Comparison of ENCODE assay signal across 2 cellular contexts in the genomic region with DNA sequence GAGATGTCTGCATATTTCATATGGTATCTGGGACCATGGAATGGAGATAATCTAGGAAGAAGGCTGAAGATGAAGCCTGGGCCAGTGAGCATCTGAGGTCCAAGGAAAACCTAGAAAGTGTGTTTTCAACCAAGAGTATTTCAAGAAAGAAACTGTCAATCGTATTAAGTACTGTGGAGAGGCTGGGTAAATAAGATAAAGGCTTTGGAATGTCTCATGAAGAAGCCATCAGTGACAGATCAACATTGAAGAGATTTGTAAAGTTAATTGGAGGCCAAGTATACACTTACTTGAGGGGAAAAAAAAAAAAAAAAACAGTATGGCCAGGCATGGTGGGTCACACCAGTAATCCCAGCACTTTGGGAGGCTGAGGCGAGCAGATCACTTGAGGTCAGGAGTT.
A peak's percentile ranks its signal among the peaks of the same experiment; 100 is the strongest.
TF ChIP-seq lines count a peak whose summit lies in the region.

No MANE protein-coding gene starts in this region.

TF ChIP-seq in GM23338, 12 proteins besides CTCF, POLR2A, EP300 and RAD21 (continued from another document):
- TF ChIP-seq, protein P1, sequence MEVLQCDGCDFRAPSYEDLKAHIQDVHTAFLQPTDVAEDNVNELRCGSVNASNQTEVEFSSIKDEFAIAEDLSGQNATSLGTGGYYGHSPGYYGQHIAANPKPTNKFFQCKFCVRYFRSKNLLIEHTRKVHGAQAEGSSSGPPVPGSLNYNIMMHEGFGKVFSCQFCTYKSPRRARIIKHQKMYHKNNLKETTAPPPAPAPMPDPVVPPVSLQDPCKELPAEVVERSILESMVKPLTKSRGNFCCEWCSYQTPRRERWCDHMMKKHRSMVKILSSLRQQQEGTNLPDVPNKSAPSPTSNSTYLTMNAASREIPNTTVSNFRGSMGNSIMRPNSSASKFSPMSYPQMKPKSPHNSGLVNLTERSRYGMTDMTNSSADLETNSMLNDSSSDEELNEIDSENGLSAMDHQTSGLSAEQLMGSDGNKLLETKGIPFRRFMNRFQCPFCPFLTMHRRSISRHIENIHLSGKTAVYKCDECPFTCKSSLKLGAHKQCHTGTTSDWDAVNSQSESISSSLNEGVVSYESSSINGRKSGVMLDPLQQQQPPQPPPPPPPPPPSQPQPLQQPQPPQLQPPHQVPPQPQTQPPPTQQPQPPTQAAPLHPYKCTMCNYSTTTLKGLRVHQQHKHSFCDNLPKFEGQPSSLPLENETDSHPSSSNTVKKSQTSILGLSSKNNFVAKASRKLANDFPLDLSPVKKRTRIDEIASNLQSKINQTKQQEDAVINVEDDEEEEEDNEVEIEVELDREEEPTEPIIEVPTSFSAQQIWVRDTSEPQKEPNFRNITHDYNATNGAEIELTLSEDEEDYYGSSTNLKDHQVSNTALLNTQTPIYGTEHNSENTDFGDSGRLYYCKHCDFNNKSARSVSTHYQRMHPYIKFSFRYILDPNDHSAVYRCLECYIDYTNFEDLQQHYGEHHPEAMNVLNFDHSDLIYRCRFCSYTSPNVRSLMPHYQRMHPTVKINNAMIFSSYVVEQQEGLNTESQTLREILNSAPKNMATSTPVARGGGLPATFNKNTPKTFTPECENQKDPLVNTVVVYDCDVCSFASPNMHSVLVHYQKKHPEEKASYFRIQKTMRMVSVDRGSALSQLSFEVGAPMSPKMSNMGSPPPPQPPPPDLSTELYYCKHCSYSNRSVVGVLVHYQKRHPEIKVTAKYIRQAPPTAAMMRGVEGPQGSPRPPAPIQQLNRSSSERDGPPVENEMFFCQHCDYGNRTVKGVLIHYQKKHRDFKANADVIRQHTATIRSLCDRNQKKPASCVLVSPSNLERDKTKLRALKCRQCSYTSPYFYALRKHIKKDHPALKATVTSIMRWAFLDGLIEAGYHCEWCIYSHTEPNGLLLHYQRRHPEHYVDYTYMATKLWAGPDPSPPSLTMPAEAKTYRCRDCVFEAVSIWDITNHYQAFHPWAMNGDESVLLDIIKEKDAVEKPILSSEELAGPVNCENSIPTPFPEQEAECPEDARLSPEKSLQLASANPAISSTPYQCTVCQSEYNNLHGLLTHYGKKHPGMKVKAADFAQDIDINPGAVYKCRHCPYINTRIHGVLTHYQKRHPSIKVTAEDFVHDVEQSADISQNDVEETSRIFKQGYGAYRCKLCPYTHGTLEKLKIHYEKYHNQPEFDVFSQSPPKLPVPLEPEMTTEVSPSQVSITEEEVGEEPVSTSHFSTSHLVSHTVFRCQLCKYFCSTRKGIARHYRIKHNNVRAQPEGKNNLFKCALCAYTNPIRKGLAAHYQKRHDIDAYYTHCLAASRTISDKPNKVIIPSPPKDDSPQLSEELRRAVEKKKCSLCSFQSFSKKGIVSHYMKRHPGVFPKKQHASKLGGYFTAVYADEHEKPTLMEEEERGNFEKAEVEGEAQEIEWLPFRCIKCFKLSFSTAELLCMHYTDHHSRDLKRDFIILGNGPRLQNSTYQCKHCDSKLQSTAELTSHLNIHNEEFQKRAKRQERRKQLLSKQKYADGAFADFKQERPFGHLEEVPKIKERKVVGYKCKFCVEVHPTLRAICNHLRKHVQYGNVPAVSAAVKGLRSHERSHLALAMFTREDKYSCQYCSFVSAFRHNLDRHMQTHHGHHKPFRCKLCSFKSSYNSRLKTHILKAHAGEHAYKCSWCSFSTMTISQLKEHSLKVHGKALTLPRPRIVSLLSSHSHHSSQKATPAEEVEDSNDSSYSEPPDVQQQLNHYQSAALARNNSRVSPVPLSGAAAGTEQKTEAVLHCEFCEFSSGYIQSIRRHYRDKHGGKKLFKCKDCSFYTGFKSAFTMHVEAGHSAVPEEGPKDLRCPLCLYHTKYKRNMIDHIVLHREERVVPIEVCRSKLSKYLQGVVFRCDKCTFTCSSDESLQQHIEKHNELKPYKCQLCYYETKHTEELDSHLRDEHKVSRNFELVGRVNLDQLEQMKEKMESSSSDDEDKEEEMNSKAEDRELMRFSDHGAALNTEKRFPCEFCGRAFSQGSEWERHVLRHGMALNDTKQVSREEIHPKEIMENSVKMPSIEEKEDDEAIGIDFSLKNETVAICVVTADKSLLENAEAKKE (CRISPR knock-in tag; IDR thresholded peaks at IDR 0.05), result no peak
- TF ChIP-seq STAT1 (IDR thresholded peaks at IDR 0.05; ENCODE audit: unreplicated experiment) (no peak), EZH2 (IDR thresholded peaks at IDR 0.05; ENCODE audit: low read depth, unreplicated experiment) (no peak), NANOG (IDR thresholded peaks at IDR 0.05; ENCODE audit: borderline replicate concordance) (no peak), JUNB (IDR thresholded peaks at IDR 0.05; ENCODE audit: unreplicated experiment) (no peak), ZNF114 (CRISPR knock-in tag; IDR thresholded peaks at IDR 0.05) (no peak), ZNF331 (CRISPR knock-in tag; IDR thresholded peaks at IDR 0.05; ENCODE audit: low read depth) (no peak), POLR2AphosphoS5 (IDR thresholded peaks at IDR 0.05; ENCODE audit: low read depth) (no peak)
- TF ChIP-seq, protein P2, sequence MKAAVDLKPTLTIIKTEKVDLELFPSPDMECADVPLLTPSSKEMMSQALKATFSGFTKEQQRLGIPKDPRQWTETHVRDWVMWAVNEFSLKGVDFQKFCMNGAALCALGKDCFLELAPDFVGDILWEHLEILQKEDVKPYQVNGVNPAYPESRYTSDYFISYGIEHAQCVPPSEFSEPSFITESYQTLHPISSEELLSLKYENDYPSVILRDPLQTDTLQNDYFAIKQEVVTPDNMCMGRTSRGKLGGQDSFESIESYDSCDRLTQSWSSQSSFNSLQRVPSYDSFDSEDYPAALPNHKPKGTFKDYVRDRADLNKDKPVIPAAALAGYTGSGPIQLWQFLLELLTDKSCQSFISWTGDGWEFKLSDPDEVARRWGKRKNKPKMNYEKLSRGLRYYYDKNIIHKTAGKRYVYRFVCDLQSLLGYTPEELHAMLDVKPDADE (IDR thresholded peaks at IDR 0.05), result no peak
- TF ChIP-seq, protein P3, sequence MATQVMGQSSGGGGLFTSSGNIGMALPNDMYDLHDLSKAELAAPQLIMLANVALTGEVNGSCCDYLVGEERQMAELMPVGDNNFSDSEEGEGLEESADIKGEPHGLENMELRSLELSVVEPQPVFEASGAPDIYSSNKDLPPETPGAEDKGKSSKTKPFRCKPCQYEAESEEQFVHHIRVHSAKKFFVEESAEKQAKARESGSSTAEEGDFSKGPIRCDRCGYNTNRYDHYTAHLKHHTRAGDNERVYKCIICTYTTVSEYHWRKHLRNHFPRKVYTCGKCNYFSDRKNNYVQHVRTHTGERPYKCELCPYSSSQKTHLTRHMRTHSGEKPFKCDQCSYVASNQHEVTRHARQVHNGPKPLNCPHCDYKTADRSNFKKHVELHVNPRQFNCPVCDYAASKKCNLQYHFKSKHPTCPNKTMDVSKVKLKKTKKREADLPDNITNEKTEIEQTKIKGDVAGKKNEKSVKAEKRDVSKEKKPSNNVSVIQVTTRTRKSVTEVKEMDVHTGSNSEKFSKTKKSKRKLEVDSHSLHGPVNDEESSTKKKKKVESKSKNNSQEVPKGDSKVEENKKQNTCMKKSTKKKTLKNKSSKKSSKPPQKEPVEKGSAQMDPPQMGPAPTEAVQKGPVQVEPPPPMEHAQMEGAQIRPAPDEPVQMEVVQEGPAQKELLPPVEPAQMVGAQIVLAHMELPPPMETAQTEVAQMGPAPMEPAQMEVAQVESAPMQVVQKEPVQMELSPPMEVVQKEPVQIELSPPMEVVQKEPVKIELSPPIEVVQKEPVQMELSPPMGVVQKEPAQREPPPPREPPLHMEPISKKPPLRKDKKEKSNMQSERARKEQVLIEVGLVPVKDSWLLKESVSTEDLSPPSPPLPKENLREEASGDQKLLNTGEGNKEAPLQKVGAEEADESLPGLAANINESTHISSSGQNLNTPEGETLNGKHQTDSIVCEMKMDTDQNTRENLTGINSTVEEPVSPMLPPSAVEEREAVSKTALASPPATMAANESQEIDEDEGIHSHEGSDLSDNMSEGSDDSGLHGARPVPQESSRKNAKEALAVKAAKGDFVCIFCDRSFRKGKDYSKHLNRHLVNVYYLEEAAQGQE (IDR thresholded peaks at IDR 0.05; ENCODE audit: unreplicated experiment), result no peak

TF ChIP-seq in K562, 482 proteins besides CTCF, POLR2A, EP300 and RAD21 (continued from another document and continues in another):
- TF ChIP-seq SREBF1 (IDR thresholded peaks at IDR 0.05; ENCODE audit: borderline replicate concordance, low read depth, low read length) (no peak), MEF2D (tag; conservative IDR thresholded peaks at IDR 0.05; ENCODE audit: low read depth) (no peak), RCOR1 (IDR thresholded peaks at IDR 0.05; ENCODE audit: borderline replicate concordance in 1 of 2, low read depth in 2 of 2, low read length in 2 of 2) (peak in 1 of 2 experiments; percentile 62; a peak in 1 of 4 replicates), ZNF121 (CRISPR knock-in tag; conservative IDR thresholded peaks at IDR 0.05) (no peak), KLF6 (CRISPR knock-in tag; IDR thresholded peaks at IDR 0.05; ENCODE audit: borderline replicate concordance) (no peak), ARID1B (IDR thresholded peaks at IDR 0.05) (peak; percentile 66; the same call in 1 of the 2 replicates), CBFA2T3 (IDR thresholded peaks at IDR 0.05) (peak; percentile 54), FOXA3 (CRISPR knock-in tag; conservative IDR thresholded peaks at IDR 0.05 in 1 of 2, IDR thresholded peaks at IDR 0.05 in 1 of 2) (peak; percentile 96), NCOA2 (IDR thresholded peaks at IDR 0.05; ENCODE audit: partially characterized antibody in 2 of 2) (no peak), MTA2 (IDR thresholded peaks at IDR 0.05; ENCODE audit: low read depth) (peak; percentile 19; the same call in 1 of the 2 replicates), CREBBP (IDR thresholded peaks at IDR 0.05; ENCODE audit: low read depth, low read length) (no peak), ZNF583 (CRISPR knock-in tag; IDR thresholded peaks at IDR 0.05) (no peak), MEIS2 (IDR thresholded peaks at IDR 0.05; ENCODE audit: partially characterized antibody) (peak; percentile 78)
- TF ChIP-seq, protein P4, sequence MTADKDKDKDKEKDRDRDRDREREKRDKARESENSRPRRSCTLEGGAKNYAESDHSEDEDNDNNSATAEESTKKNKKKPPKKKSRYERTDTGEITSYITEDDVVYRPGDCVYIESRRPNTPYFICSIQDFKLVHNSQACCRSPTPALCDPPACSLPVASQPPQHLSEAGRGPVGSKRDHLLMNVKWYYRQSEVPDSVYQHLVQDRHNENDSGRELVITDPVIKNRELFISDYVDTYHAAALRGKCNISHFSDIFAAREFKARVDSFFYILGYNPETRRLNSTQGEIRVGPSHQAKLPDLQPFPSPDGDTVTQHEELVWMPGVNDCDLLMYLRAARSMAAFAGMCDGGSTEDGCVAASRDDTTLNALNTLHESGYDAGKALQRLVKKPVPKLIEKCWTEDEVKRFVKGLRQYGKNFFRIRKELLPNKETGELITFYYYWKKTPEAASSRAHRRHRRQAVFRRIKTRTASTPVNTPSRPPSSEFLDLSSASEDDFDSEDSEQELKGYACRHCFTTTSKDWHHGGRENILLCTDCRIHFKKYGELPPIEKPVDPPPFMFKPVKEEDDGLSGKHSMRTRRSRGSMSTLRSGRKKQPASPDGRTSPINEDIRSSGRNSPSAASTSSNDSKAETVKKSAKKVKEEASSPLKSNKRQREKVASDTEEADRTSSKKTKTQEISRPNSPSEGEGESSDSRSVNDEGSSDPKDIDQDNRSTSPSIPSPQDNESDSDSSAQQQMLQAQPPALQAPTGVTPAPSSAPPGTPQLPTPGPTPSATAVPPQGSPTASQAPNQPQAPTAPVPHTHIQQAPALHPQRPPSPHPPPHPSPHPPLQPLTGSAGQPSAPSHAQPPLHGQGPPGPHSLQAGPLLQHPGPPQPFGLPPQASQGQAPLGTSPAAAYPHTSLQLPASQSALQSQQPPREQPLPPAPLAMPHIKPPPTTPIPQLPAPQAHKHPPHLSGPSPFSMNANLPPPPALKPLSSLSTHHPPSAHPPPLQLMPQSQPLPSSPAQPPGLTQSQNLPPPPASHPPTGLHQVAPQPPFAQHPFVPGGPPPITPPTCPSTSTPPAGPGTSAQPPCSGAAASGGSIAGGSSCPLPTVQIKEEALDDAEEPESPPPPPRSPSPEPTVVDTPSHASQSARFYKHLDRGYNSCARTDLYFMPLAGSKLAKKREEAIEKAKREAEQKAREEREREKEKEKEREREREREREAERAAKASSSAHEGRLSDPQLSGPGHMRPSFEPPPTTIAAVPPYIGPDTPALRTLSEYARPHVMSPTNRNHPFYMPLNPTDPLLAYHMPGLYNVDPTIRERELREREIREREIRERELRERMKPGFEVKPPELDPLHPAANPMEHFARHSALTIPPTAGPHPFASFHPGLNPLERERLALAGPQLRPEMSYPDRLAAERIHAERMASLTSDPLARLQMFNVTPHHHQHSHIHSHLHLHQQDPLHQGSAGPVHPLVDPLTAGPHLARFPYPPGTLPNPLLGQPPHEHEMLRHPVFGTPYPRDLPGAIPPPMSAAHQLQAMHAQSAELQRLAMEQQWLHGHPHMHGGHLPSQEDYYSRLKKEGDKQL (CRISPR knock-in tag; IDR thresholded peaks at IDR 0.05; ENCODE audit: borderline replicate concordance), result no peak
- TF ChIP-seq, protein P5, sequence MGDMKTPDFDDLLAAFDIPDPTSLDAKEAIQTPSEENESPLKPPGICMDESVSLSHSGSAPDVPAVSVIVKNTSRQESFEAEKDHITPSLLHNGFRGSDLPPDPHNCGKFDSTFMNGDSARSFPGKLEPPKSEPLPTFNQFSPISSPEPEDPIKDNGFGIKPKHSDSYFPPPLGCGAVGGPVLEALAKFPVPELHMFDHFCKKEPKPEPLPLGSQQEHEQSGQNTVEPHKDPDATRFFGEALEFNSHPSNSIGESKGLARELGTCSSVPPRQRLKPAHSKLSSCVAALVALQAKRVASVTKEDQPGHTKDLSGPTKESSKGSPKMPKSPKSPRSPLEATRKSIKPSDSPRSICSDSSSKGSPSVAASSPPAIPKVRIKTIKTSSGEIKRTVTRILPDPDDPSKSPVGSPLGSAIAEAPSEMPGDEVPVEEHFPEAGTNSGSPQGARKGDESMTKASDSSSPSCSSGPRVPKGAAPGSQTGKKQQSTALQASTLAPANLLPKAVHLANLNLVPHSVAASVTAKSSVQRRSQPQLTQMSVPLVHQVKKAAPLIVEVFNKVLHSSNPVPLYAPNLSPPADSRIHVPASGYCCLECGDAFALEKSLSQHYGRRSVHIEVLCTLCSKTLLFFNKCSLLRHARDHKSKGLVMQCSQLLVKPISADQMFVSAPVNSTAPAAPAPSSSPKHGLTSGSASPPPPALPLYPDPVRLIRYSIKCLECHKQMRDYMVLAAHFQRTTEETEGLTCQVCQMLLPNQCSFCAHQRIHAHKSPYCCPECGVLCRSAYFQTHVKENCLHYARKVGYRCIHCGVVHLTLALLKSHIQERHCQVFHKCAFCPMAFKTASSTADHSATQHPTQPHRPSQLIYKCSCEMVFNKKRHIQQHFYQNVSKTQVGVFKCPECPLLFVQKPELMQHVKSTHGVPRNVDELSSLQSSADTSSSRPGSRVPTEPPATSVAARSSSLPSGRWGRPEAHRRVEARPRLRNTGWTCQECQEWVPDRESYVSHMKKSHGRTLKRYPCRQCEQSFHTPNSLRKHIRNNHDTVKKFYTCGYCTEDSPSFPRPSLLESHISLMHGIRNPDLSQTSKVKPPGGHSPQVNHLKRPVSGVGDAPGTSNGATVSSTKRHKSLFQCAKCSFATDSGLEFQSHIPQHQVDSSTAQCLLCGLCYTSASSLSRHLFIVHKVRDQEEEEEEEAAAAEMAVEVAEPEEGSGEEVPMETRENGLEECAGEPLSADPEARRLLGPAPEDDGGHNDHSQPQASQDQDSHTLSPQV (IDR thresholded peaks at IDR 0.05), result no peak
- TF ChIP-seq, protein P6, sequence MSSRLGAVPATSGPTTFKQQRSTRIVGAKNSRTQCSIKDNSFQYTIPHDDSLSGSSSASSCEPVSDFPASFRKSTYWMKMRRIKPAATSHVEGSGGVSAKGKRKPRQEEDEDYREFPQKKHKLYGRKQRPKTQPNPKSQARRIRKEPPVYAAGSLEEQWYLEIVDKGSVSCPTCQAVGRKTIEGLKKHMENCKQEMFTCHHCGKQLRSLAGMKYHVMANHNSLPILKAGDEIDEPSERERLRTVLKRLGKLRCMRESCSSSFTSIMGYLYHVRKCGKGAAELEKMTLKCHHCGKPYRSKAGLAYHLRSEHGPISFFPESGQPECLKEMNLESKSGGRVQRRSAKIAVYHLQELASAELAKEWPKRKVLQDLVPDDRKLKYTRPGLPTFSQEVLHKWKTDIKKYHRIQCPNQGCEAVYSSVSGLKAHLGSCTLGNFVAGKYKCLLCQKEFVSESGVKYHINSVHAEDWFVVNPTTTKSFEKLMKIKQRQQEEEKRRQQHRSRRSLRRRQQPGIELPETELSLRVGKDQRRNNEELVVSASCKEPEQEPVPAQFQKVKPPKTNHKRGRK (tag; IDR thresholded peaks at IDR 0.05), result no peak
